21 cellular contexts compared by ENCODE assay signal in genomic region chr7:108010377-108010776, GRCh38. TPM values are rescaled to one million over a fixed set of nuclear protein-coding genes. Genes with fewer than 3 reads are reported as not detected.
DNase-seq lines count a peak whose midpoint lies in the region; ATAC-seq, FAIRE-seq and TF ChIP-seq lines count a peak whose summit lies in the region.
"Had no signal": no experiment of that assay in that cellular context is flagged by ENCODE, and none has a peak within 500 bp of the region (broad histone marks: within the 10 kb centered on the region; RNA-seq: fewer than 3 reads in every experiment).

No MANE protein-coding gene starts in this region.

- intact Hi-C loops in left ventricle myocardium superior (cut with micrococcal nuclease) (loop anchor here (10.0 kb wide), 1 partner anchor 536 kb away; the partner anchor contains the start of gene GPR22), cardiac septum (cut with DNase I) (no loop called here), K562 (cut with micrococcal nuclease) (loop anchor here (5.0 kb wide), 1 partner anchor 118 kb away; the partner anchor contains the start of gene DLD)

- in situ Hi-C loops in K562 (cut with MboI) = no loop called here

- TF ChIP-seq POLR2A in K562 (conservative IDR thresholded peaks at IDR 0.05) = no peak

- no TSS peak for BruUV-seq in K562 (replicated peaks; lab: Mats Ljungman, UMichigan)

- no peaks in the 10 kb centered on the region for H4K20me1 ChIP-seq in K562 (replicated peaks; ENCODE audit: control insufficient read depth, insufficient read depth, low read length)

- no peak overlapping the region for H2AFZ ChIP-seq in K562 (ENCODE audit: low read depth, low read length)

- H3K27ac ChIP-seq in K562 (ENCODE audit: extremely low read depth, low read depth, low read length) = no peak overlapping the region
- H3K27ac ChIP-seq: foreskin keratinocyte, lower lobe of right lung, upper lobe of right lung had no signal

- DNase-seq in left ventricle myocardium superior = no peak
- no peak for DNase-seq in cardiac septum (ENCODE audit: low spot score)
- DNase-seq in K562 (ENCODE audit: extremely low read depth in 1 of 4, low spot score in 3 of 4) = no peak
- DNase-seq in left lobe of liver (ENCODE audit: low spot score) = no peak
- no peak for DNase-seq in dermis blood vessel endothelial cell
- DNase-seq in activated T-cell treated with anti-CD3 and anti-CD28 coated beads, Interleukin-2, amount 50 U/mL, for 48 hours = no peak
- DNase-seq: CD4-positive, alpha-beta T cell; EL; HCEC 1CT; lower lobe of right lung; NCI-H1436 treated with DMSO at 0.1 percent for 48 hours; stimulated activated CD4-positive, alpha-beta T cell treated with anti-CD3 and anti-CD28 coated beads, Interleukin-15, amount 100 ng/mL, for 24 hours; stimulated activated naive CD8-positive, alpha-beta T cell treated with anti-CD3 and anti-CD28 coated beads, Interleukin-15, Interleukin-2, amounts not matched to agents 100 U/mL and 50 U/mL, for 24 hours; upper lobe of right lung had no signal

- H3K79me2 ChIP-seq in K562 (ENCODE audit: control insufficient read depth, insufficient read depth, low read length) = no peaks in the 10 kb centered on the region

- TF ChIP-seq EP300 in K562 (IDR thresholded peaks at IDR 0.05; ENCODE audit: low read length) = no peak

- TF ChIP-seq RAD21 in K562 (CRISPR knock-in tag; conservative IDR thresholded peaks at IDR 0.05 in 1 of 2, IDR thresholded peaks at IDR 0.05 in 1 of 2) = no peak

- peaks cover 5 to 20% of the 10 kb centered on the region in 2 experiments for H3K4me1 ChIP-seq in K562 (replicated peaks in 1 of 2; ENCODE audit: control insufficient read depth in 2 of 2, insufficient read depth in 2 of 2, low read length in 2 of 2)
- H3K4me1 ChIP-seq: lower lobe of right lung, upper lobe of right lung had no signal

- no peaks in the 10 kb centered on the region for H3K9me1 ChIP-seq in K562 (ENCODE audit: control insufficient read depth, insufficient read depth, low read length)

- POLR2A ChIA-PET in K562 (lab: Yijun Ruan, JAX) = interaction anchor here (0.7 kb wide), 1 partner anchor 10 kb away, joined by 3 read pairs; no protein-coding TSS in a partner anchor

- no peak overlapping the region for H3K4me2 ChIP-seq in K562 (ENCODE audit: insufficient read depth, low read length)

- peak; percentile 26 for ATAC-seq in left ventricle myocardium superior
- no peak for ATAC-seq in K562
- ATAC-seq in left lobe of liver = peak; percentile 93
- ATAC-seq in HG03039 (IDR thresholded peaks at IDR 0.05; ENCODE audit: unreplicated experiment) = no peak
- no peak for ATAC-seq in HG02588 (IDR thresholded peaks at IDR 0.05; ENCODE audit: unreplicated experiment)
- ATAC-seq: activated CD4-positive, CD25-positive, alpha-beta regulatory T cell treated with anti-CD3 and anti-CD28 coated beads, Interleukin-2, amount 50 U/mL, for 24 hours; foreskin keratinocyte; natural killer cell treated with Interleukin-12 subunit alpha and Interleukin-12 subunit beta and Interleukin-15 and Interleukin-18, amount 100 ng/mL, for 72 hours; stimulated activated naive CD8-positive, alpha-beta T cell treated with anti-CD3 and anti-CD28 coated beads, Interleukin-15, Interleukin-2, amounts not matched to agents 100 U/mL and 50 U/mL, for 24 hours; upper lobe of right lung had no signal

- no peaks in the 10 kb centered on the region for H3K9me3 ChIP-seq in K562 (replicated peaks; ENCODE audit: control insufficient read depth, insufficient read depth, low read depth, low read length)
- H3K9me3 ChIP-seq: lower lobe of right lung, upper lobe of right lung had no signal

- no peak overlapping the region for H3K9ac ChIP-seq in K562 (ENCODE audit: insufficient read depth in 1 of 2, low read depth in 2 of 2, low read length in 2 of 2)

- H3K36me3 ChIP-seq in K562 (ENCODE audit: control insufficient read depth, insufficient read depth, low read length) = no peaks in the 10 kb centered on the region
- H3K36me3 ChIP-seq: lower lobe of right lung, upper lobe of right lung had no signal

- H3K4me3 ChIP-seq in K562 = no peak overlapping the region
- H3K4me3 ChIP-seq: lower lobe of right lung, upper lobe of right lung had no signal

- CTCF ChIA-PET in K562 (lab: Yijun Ruan, JAX; ENCODE audit: low intra/inter-chr PET ratio) = interaction anchor here (0.6 kb wide), 1 partner anchor 84 kb away, joined by 4 read pairs; no protein-coding TSS in a partner anchor

- WGBS in K562 (ENCODE audit: insufficient coverage, low coverage, missing lambda C conversion rate) = 29% methylated on average over 1 of the region's 1 CpG

- no peaks in the 10 kb centered on the region; a peak in 1 of 5 replicates for H3K27me3 ChIP-seq in K562 (ENCODE audit: control insufficient read depth in 2 of 2, insufficient read depth in 2 of 2, low read length in 2 of 2)
- H3K27me3 ChIP-seq: foreskin keratinocyte had no signal

- no peak for TF ChIP-seq CTCF in K562 (IDR thresholded peaks at IDR 0.05 in 2 of 3, conservative IDR thresholded peaks at IDR 0.05 in 1 of 3; ENCODE audit: insufficient read depth in 2 of 3, low read depth in 1 of 3, low read length in 3 of 3)

- FAIRE-seq in K562 (lab: Jason Lieb, UNC) = no peak
- FAIRE-seq: HTR-8/SVneo had no signal

TF ChIP-seq in K562, 482 proteins besides CTCF, POLR2A, EP300 and RAD21:
- TF ChIP-seq ID3 (CRISPR knock-in tag; IDR thresholded peaks at IDR 0.05) (no peak), ID3 (tag; IDR thresholded peaks at IDR 0.05) (peak; percentile 71; the same call in 1 of the 2 replicates), USF1 (CRISPR knock-in tag; IDR thresholded peaks at IDR 0.05) (no peak), C11orf30 (IDR thresholded peaks at IDR 0.05; ENCODE audit: low read depth) (no peak), PCBP2 (IDR thresholded peaks at IDR 0.05; ENCODE audit: low read depth, low read length, poor library complexity, severe bottlenecking) (no peak), ELK1 (CRISPR knock-in tag; IDR thresholded peaks at IDR 0.05) (no peak), ERF (CRISPR knock-in tag; IDR thresholded peaks at IDR 0.05) (no peak), KDM1A (IDR thresholded peaks at IDR 0.05) (no peak), ZNF165 (CRISPR knock-in tag; IDR thresholded peaks at IDR 0.05; ENCODE audit: borderline replicate concordance) (no peak), ZNF232 (CRISPR knock-in tag; IDR thresholded peaks at IDR 0.05) (no peak), ZKSCAN1 (IDR thresholded peaks at IDR 0.05; ENCODE audit: low read depth, low read length) (peak; percentile 86), FOXJ2 (tag; IDR thresholded peaks at IDR 0.05) (no peak), KDM2B (CRISPR knock-in tag; IDR thresholded peaks at IDR 0.05) (no peak), FOXA3 (CRISPR knock-in tag; conservative IDR thresholded peaks at IDR 0.05 in 1 of 2, IDR thresholded peaks at IDR 0.05 in 1 of 2) (no peak)

RNA-seq across cellular contexts. Expression of gene LAMB1, which starts 7.4 kb away (rescaled TPM):
- total RNA-seq in left ventricle myocardium superior (56.1 TPM), cardiac septum (55.1 TPM), K562 (2014; rRNA removed) (10.2 and 10.5 TPM in 2 replicates), K562 (2014; rRNA removed; fragmentation: Illumina TruSeq; extraction: Trizol) (9.8 and 14.5 TPM in 2 replicates), K562 (2015; rRNA removed; fragmentation: Illumina TruSeq; extraction: Trizol) (17.7 and 18.1 TPM in 2 replicates), K562 (2021) (16.6 and 17.3 TPM in 2 replicates), left lobe of liver (29.1 TPM), dermis blood vessel endothelial cell (485 and 583 TPM in 2 replicates)
- total RNA-seq in K562 (2011; cell fraction: chromatin; rRNA removed; ENCODE audit: low replicate concordance) = 65.8 and 106 TPM in 2 replicates
- total RNA-seq in K562 (2011; cell fraction: nucleolus; rRNA removed) = 51.9 and 59.0 TPM in 2 replicates
- 55.5 and 61.5 TPM in 2 replicates for total RNA-seq in K562 (2011; cell fraction: nucleoplasm; rRNA removed)
- polyA plus RNA-seq in K562 (2011; rRNA removed) (12.3 and 21.6 TPM in 2 replicates), K562 (2014; fragmentation: Illumina TruSeq; extraction: Trizol) (13.7 and 14.3 TPM in 2 replicates), K562 (2014; fragmentation: Nextera tagmentation; extraction: Ambion mirVana) (10 to 100 TPM in 1 of 2 experiments, 1 to 10 TPM in 1; 6.0 to 11.7 TPM), K562 (2014; rRNA removed) (9.8 and 16.1 TPM in 2 replicates)
- 12.5 and 21.5 TPM in 2 replicates for polyA plus RNA-seq in K562 (2011; cell fraction: cytosol; rRNA removed)
- polyA plus RNA-seq in K562 (2011; cell fraction: nucleus; rRNA removed) = 58.9 and 88.5 TPM in 2 replicates
- polyA plus RNA-seq in K562 (2012) = 15.6 and 25.8 TPM in 2 replicates
- 30.3 and 34.1 TPM in 2 replicates for polyA minus RNA-seq in K562 (2011; rRNA and poly(A)+ RNA removed)
- 18.7 and 26.3 TPM in 2 replicates for polyA minus RNA-seq in K562 (2011; cell fraction: cytosol; rRNA and poly(A)+ RNA removed)
- 29.2 and 49.0 TPM in 2 replicates for polyA minus RNA-seq in K562 (2011; cell fraction: nucleus; rRNA and poly(A)+ RNA removed)
- total RNA-seq: CD4-positive, alpha-beta T cell; natural killer cell treated with Interleukin-12 subunit alpha and Interleukin-12 subunit beta and Interleukin-15 and Interleukin-18, amount 100 ng/mL, for 72 hours; T-helper 2 cell treated with Interferon-gamma antibody and Interleukin-4, amounts not matched to agents 100 ng/mL and 5 ng/mL, for 36 hours had no signal

Comparison
In these comparisons a context has a peak if more than half of its experiments do, and no peak if none do; other contexts are left out.
1. ATAC-seq: peak in left ventricle myocardium superior (single experiment) and left lobe of liver (single experiment); none in K562 (single experiment), HG03039 (single experiment) and HG02588 (single experiment).